Comparison of ENCODE assay signal across 27 cellular contexts in genomic region chr11:26557666-26558065, GRCh38. TPM values are rescaled to one million over a fixed set of nuclear protein-coding genes. Genes with fewer than 3 reads are reported as not detected.
"Had no signal": no experiment of that assay in that cellular context is flagged by ENCODE, and none has a peak within 500 bp of the region (broad histone marks: within the 10 kb centered on the region; RNA-seq: fewer than 3 reads in every experiment).

No MANE protein-coding gene starts in this region.

- H3K36me3 ChIP-seq: colonic mucosa, neutrophil, sigmoid colon, suprapubic skin, thyroid gland, upper lobe of right lung, vagina had no signal

- H3K27ac ChIP-seq: colonic mucosa, neutrophil, sigmoid colon, suprapubic skin, upper lobe of right lung, vagina had no signal

- H3K4me3 Mint-ChIP-seq: endodermal cell; naive thymus-derived CD4-positive, alpha-beta T cell; nephron progenitor cell had no signal

- ATAC-seq: naive thymus-derived CD4-positive, alpha-beta T cell; upper lobe of right lung had no signal

- H3K4me1 ChIP-seq: colonic mucosa, sigmoid colon, suprapubic skin, vagina had no signal

- H3K36me3 Mint-ChIP-seq: naive thymus-derived CD4-positive, alpha-beta T cell had no signal

- H3K27me3 ChIP-seq: colonic mucosa, neutrophil, sigmoid colon, suprapubic skin, thyroid gland, upper lobe of right lung, vagina had no signal

- H3K4me3 ChIP-seq: colonic mucosa, sigmoid colon, suprapubic skin, thyroid gland, upper lobe of right lung, vagina had no signal

- H3K4me1 Mint-ChIP-seq: endodermal cell; naive thymus-derived CD4-positive, alpha-beta T cell; nephron progenitor cell had no signal

- H3K9me3 ChIP-seq: colonic mucosa, neutrophil, sigmoid colon, suprapubic skin, thyroid gland, upper lobe of right lung, vagina had no signal

- H3K9me3 Mint-ChIP-seq: endodermal cell, nephron progenitor cell had no signal

- H3K27ac Mint-ChIP-seq: endodermal cell; naive thymus-derived CD4-positive, alpha-beta T cell; nephron progenitor cell had no signal

- DNase-seq: cerebellar nuclear complex; colonic mucosa; dermis blood vessel endothelial cell; effector CD4-positive, alpha-beta T cell; endodermal cell; erythroblast; hippocampal formation; kidney glomerular epithelial cell; mesendoderm; naive thymus-derived CD4-positive, alpha-beta T cell; nephron progenitor cell; posterior cingulate gyrus; sigmoid colon; small intestine; stimulated activated CD4-positive, alpha-beta T cell treated with anti-CD3 and anti-CD28 coated beads, Interleukin-12 subunit alpha, Interleukin-12 subunit beta, amount 100 ng/mL, for 4 hours; stimulated activated naive CD4-positive, alpha-beta T cell treated with Interleukin-2 at 50 U/mL for 16 hours; thyroid gland; upper lobe of right lung had no signal

- H3K27me3 Mint-ChIP-seq: naive thymus-derived CD4-positive, alpha-beta T cell had no signal

RNA-seq across cellular contexts. Expression of gene MUC15, which starts 14.4 kb away (rescaled TPM):
- total RNA-seq: dermis blood vessel endothelial cell; endodermal cell; endothelial cell of umbilical vein; fibroblast of villous mesenchyme; liver; lung microvascular endothelial cell; naive thymus-derived CD4-positive, alpha-beta T cell; osteoblast; pulmonary artery endothelial cell; sigmoid colon had no signal
- polyA plus RNA-seq: endothelial cell of umbilical vein; liver; naive thymus-derived CD4-positive, alpha-beta T cell; sigmoid colon; small intestine had no signal
